In genomic region chr5:83357621-83358231, GRCh38 we compare ENCODE assay signal across 16 cellular contexts.
DNase-seq lines count a peak whose midpoint lies in the region; ATAC-seq, FAIRE-seq and TF ChIP-seq lines count a peak whose summit lies in the region.
"Had no signal": no experiment of that assay in that cellular context is flagged by ENCODE, and none has a peak within 500 bp of the region (broad histone marks: within the 10 kb centered on the region; RNA-seq: fewer than 3 reads in every experiment).

No MANE protein-coding gene starts in this region.

- no peaks in the 10 kb centered on the region for H3K9me3 ChIP-seq in K562 (replicated peaks; ENCODE audit: control insufficient read depth, insufficient read depth, low read depth, low read length)
- H3K9me3 ChIP-seq: HAP-1 had no signal

- FAIRE-seq in K562 (lab: Jason Lieb, UNC): no peak

- no peak for TF ChIP-seq RAD21 in K562 (CRISPR knock-in tag; conservative IDR thresholded peaks at IDR 0.05 in 1 of 2, IDR thresholded peaks at IDR 0.05 in 1 of 2)

- no peak overlapping the region for H3K4me3 ChIP-seq in K562
- H3K4me3 ChIP-seq: HAP-1 had no signal

- H3K27ac ChIP-seq in K562 (ENCODE audit: extremely low read depth, low read depth, low read length): peak overlapping the region; percentile 35; the same call in 1 of the 3 replicates

- H3K27me3 ChIP-seq in K562 (ENCODE audit: control insufficient read depth in 2 of 2, insufficient read depth in 2 of 2, low read length in 2 of 2): no peaks in the 10 kb centered on the region

- TF ChIP-seq POLR2A in K562 (conservative IDR thresholded peaks at IDR 0.05): no peak

- peak; percentile 68 for ATAC-seq in GM21526 (IDR thresholded peaks at IDR 0.05; ENCODE audit: low FRiP score, unreplicated experiment)
- peak; percentile 40 for ATAC-seq in HG03103 (IDR thresholded peaks at IDR 0.05; ENCODE audit: low read depth, unreplicated experiment)
- ATAC-seq in K562: peak; percentile 16; the same call in 1 of the 3 replicates
- no peak for ATAC-seq in HG02840 (IDR thresholded peaks at IDR 0.05; ENCODE audit: low FRiP score, unreplicated experiment)

- WGBS in K562 (ENCODE audit: insufficient coverage, low coverage, missing lambda C conversion rate): 24% methylated on average over 9 of the region's 9 CpGs

- TF ChIP-seq EP300 in K562 (IDR thresholded peaks at IDR 0.05; ENCODE audit: low read length): no peak

- no peaks in the 10 kb centered on the region for H3K79me2 ChIP-seq in K562 (ENCODE audit: control insufficient read depth, insufficient read depth, low read length)

- H3K4me2 ChIP-seq in K562 (ENCODE audit: insufficient read depth, low read length): peak overlapping the region; percentile 29; the same call in 1 of the 2 replicates

- H3K36me3 ChIP-seq in K562 (ENCODE audit: control insufficient read depth, insufficient read depth, low read length): no peaks in the 10 kb centered on the region
- H3K36me3 ChIP-seq: HAP-1 had no signal

- TF ChIP-seq CTCF in GM13976 (IDR thresholded peaks at IDR 0.05; ENCODE audit: borderline replicate concordance, control extremely low read depth, extremely low read depth, insufficient read depth, missing control alignments) (no peak), K562 (IDR thresholded peaks at IDR 0.05 in 2 of 3, conservative IDR thresholded peaks at IDR 0.05 in 1 of 3; ENCODE audit: insufficient read depth in 2 of 3, low read depth in 1 of 3, low read length in 3 of 3) (no peak)

- H4K20me1 ChIP-seq in K562 (replicated peaks; ENCODE audit: control insufficient read depth, insufficient read depth, low read length): no peaks in the 10 kb centered on the region

- intact Hi-C loops in K562 (cut with micrococcal nuclease): no loop called here

- peaks cover 0 to 19% of the 10 kb centered on the region in 2 experiments; a peak in 2 of 5 replicates for H3K4me1 ChIP-seq in K562 (replicated peaks in 1 of 2; ENCODE audit: control insufficient read depth in 2 of 2, insufficient read depth in 2 of 2, low read length in 2 of 2)

- BruUV-seq in K562 (replicated peaks; lab: Mats Ljungman, UMichigan): no TSS peak

- peak; percentile 4 for DNase-seq in GM13976 (ENCODE audit: low spot score)
- DNase-seq in K562 (ENCODE audit: extremely low read depth in 1 of 4, low spot score in 3 of 4): no peak
- no peak for DNase-seq in NCI-H1417 treated with DMSO at 0.1 percent for 48 hours (lab: John Stamatoyannopoulos, UW)
- no peak for DNase-seq in KBM-7
- DNase-seq: C1 segment of cervical spinal cord, DMS 273 treated with DMSO at 0.1 percent for 48 hours, IMR-90, NCI-H1105 treated with DMSO at 0.1 percent for 48 hours, NCI-H187 treated with DMSO at 0.1 percent for 48 hours, NCI-H345, NCI-H526 treated with DMSO at 0.1 percent for 48 hours, SHP77 treated with DMSO at 0.1 percent for 48 hours had no signal

- peak overlapping the region in 1 of 2 experiments; percentile 6; a peak in 1 of 4 replicates for H3K9ac ChIP-seq in K562 (ENCODE audit: insufficient read depth in 1 of 2, low read depth in 2 of 2, low read length in 2 of 2)

- H3K9me1 ChIP-seq in K562 (ENCODE audit: control insufficient read depth, insufficient read depth, low read length): no peaks in the 10 kb centered on the region

- peak overlapping the region; percentile 64 for H2AFZ ChIP-seq in K562 (ENCODE audit: low read depth, low read length)

- POLR2A ChIA-PET in K562 (lab: Yijun Ruan, JAX): interaction anchor here (1.4 kb wide), 1 partner anchor 18 kb away, joined by 3 read pairs; no protein-coding TSS in a partner anchor

- CTCF ChIA-PET in K562 (lab: Yijun Ruan, JAX; ENCODE audit: low intra/inter-chr PET ratio): no interaction called here

- in situ Hi-C loops in GM13976 (cut with MboI; ENCODE audit: low sequenced_read_pairs, unreplicated experiment) (no loop called here), K562 (cut with MboI) (no loop called here), KBM-7 (cut with MboI; ENCODE audit: low pct_unique_long_range_greater_than_20kb, low sequenced_read_pairs) (no loop called here)

TF ChIP-seq in K562, 482 proteins besides CTCF, POLR2A, EP300 and RAD21:
- TF ChIP-seq STAT5B (CRISPR knock-in tag; IDR thresholded peaks at IDR 0.05) (no peak), TAF7 (tag; IDR thresholded peaks at IDR 0.05) (no peak), ETV6 (IDR thresholded peaks at IDR 0.05; ENCODE audit: borderline replicate concordance in 1 of 2, low read depth in 2 of 2, low read length in 1 of 2) (no peak), ETV6 (CRISPR knock-in tag; IDR thresholded peaks at IDR 0.05; ENCODE audit: borderline replicate concordance) (no peak), CCNT2 (IDR thresholded peaks at IDR 0.05; ENCODE audit: borderline replicate concordance, extremely low read depth, insufficient read length, low read depth, low read length) (no peak), TCF7 (IDR thresholded peaks at IDR 0.05; ENCODE audit: borderline replicate concordance) (no peak), ZNF184 (CRISPR knock-in tag; IDR thresholded peaks at IDR 0.05) (no peak), PHB (CRISPR knock-in tag; IDR thresholded peaks at IDR 0.05) (no peak), MLX (CRISPR knock-in tag; conservative IDR thresholded peaks at IDR 0.05) (no peak), HEY1 (CRISPR knock-in tag; IDR thresholded peaks at IDR 0.05; ENCODE audit: borderline replicate concordance) (no peak), HDAC8 (tag; IDR thresholded peaks at IDR 0.05) (no peak), CEBPB (tag; IDR thresholded peaks at IDR 0.05) (no peak), ZNF3 (CRISPR knock-in tag; IDR thresholded peaks at IDR 0.05) (no peak), BMI1 (IDR thresholded peaks at IDR 0.05; ENCODE audit: low read length) (no peak), GABPA (tag; conservative IDR thresholded peaks at IDR 0.05; ENCODE audit: low read depth) (no peak), E2F1 (CRISPR knock-in tag; IDR thresholded peaks at IDR 0.05) (no peak), THRA (IDR thresholded peaks at IDR 0.05) (no peak)
TF ChIP-seq in K562: peak in this region for 0.
